ENCODE assay signal across 30 cellular contexts in the genomic region with DNA sequence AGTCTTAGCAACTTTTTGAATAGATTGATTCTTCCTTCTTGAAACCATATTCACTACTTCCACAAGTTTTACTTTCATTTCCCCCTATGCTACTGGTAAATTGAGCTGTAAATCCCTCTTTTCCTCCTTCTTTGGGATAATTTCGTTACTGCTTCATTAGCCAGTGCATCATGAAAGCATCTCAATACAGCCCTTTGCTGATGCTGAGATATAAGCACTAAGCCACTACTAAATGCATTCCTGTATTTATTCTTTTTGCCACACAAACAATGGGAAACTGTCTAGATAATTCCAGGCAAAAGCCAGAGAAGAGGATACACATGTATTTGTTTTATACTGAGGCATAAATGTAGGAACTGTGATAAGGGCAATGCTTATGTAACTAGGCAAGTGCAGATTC.
"Had no signal": no experiment of that assay in that cellular context is flagged by ENCODE, and none has a peak within 500 bp of the region (broad histone marks: within the 10 kb centered on the region; RNA-seq: fewer than 3 reads in every experiment).

No MANE protein-coding gene starts in this region.

- FAIRE-seq: colon had no signal

- DNase-seq: activated CD4-positive, alpha-beta memory T cell treated with anti-CD3 and anti-CD28 coated beads for 36 hours; activated CD4-positive, alpha-beta T cell treated with anti-CD3 and anti-CD28 coated beads for 36 hours; activated CD4-positive, alpha-beta T cell treated with anti-CD3 and anti-CD28 coated beads, Interleukin-2, amount 10 ng/mL, durations not matched to agents 24 days and 14 days; activated CD4-positive, CD25-positive, alpha-beta regulatory T cell; activated CD4-positive, CD25-positive, alpha-beta regulatory T cell treated with anti-CD3 and anti-CD28 coated beads, Interleukin-2, amount 50 U/mL, for 72 hours; activated CD8-positive, alpha-beta memory T cell treated with anti-CD3 and anti-CD28 coated beads, Interleukin-2, amount 10 ng/mL, durations not matched to agents 7 days and 5 days; activated CD8-positive, alpha-beta memory T cell treated with anti-CD3 and anti-CD28 coated beads, Interleukin-2, amount 50 U/mL, for 4 hours; activated CD8-positive, alpha-beta T cell treated with anti-CD3 and anti-CD28 coated beads, Interleukin-2, amount 10 ng/mL, durations not matched to agents 7 days and 5 days; activated effector memory CD4-positive, alpha-beta T cell treated with anti-CD3 and anti-CD28 coated beads, Interleukin-2, amount 50 U/mL, for 16 hours; activated naive CD4-positive, alpha-beta T cell treated with anti-CD3 and anti-CD28 coated beads for 36 hours; activated naive CD8-positive, alpha-beta T cell treated with anti-CD3 and anti-CD28 coated beads for 36 hours; activated naive CD8-positive, alpha-beta T cell treated with anti-CD3 and anti-CD28 coated beads, Interleukin-2, amount 50 U/mL, for 24 hours; activated T-cell treated with anti-CD3 and anti-CD28 coated beads, Interleukin-2, amount 50 U/mL, for 1 hour; activated T-cell treated with anti-CD3 and anti-CD28 coated beads, Interleukin-2, amount 50 U/mL, for 48 hours; adrenal gland; amygdala; aorta; body of pancreas; caudate nucleus; cortex of kidney; dermis blood vessel endothelial cell; effector CD4-positive, alpha-beta T cell; effector memory CD8-positive, alpha-beta T cell; erythroblast; foreskin keratinocyte; gastrocnemius medialis; glutamatergic neuron; heart left ventricle; T1000 had no signal
